11 cellular contexts compared by ENCODE assay signal in the genomic region with DNA sequence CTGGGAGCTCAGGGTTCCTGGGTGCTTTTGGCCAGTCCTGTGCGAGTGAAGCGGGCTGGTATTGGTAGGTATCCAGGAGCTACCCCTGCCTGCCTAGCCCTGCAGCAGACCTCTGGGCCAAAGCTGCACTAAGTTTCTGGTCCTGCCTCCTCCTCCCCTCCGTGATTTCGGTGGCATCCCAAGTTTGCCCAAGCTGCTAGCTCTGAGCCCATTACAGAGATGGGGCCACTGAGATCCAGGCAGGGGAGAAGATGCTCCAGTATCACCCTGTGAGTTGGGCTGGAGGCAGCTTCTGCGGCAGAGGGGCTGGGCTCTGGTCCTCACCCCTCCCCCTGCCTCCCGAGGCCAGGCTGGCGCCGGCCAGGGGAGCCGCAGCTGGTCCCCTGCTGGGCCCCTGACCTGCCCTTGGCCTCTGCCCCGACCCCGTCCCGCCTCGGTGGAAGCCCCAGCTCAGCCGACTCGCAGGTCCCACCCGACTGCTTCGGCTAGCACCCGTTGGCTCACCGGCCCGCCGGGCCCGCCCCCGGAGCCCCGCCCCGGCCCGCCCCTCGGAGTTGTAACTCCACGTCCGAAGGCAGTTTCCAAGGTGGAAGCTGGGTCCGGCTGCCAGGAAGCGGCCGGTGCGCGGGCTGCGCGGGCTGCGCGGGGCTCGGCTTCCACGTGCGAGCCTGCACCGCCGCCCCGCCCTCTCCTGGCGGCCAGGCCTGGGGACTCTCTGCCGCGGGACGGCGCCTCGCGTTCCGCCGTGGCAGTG. TPM values are rescaled to one million over a fixed set of nuclear protein-coding genes. Genes with fewer than 3 reads are reported as not detected.
A peak's percentile ranks its signal among the peaks of the same experiment; 100 is the strongest.
DNase-seq lines count a peak whose midpoint lies in the region; ATAC-seq, FAIRE-seq and TF ChIP-seq lines count a peak whose summit lies in the region.
"Had no signal": no experiment of that assay in that cellular context is flagged by ENCODE, and none has a peak within 500 bp of the region (broad histone marks: within the 10 kb centered on the region; RNA-seq: fewer than 3 reads in every experiment).

A gene with protein sequence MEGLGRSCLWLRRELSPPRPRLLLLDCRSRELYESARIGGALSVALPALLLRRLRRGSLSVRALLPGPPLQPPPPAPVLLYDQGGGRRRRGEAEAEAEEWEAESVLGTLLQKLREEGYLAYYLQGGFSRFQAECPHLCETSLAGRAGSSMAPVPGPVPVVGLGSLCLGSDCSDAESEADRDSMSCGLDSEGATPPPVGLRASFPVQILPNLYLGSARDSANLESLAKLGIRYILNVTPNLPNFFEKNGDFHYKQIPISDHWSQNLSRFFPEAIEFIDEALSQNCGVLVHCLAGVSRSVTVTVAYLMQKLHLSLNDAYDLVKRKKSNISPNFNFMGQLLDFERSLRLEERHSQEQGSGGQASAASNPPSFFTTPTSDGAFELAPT (plus strand): TSS at position 584 of the 754 bp plus-strand sequence. CDS start 751 bp downstream, outside the sequence.

- no peak for DNase-seq in stimulated activated naive CD8-positive, alpha-beta T cell treated with anti-CD3 and anti-CD28 coated beads, Interleukin-15, amount 100 ng/mL, for 72 hours
- no peak for DNase-seq in stimulated activated naive CD8-positive, alpha-beta T cell treated with anti-CD3 and anti-CD28 coated beads, Interleukin-15, Interleukin-2, amounts not matched to agents 100 U/mL and 50 U/mL, for 24 hours
- DNase-seq in activated CD8-positive, alpha-beta memory T cell treated with anti-CD3 and anti-CD28 coated beads, Interleukin-2, amount 50 U/mL, for 48 hours: peak; percentile 52
- DNase-seq in keratinocyte (ENCODE audit: low read depth, low spot score) (no peak), OCI-M2 (lab: John Stamatoyannopoulos, UW; ENCODE audit: unreplicated experiment) (no peak), HFFc6 (no peak), NCI-H187 (lab: John Stamatoyannopoulos, UW) (no peak)
- DNase-seq: OCI-M1 had no signal

- H3K27ac Mint-ChIP-seq in stimulated activated naive CD8-positive, alpha-beta T cell treated with anti-CD3 and anti-CD28 coated beads, Interleukin-15, amount 100 ng/mL, for 72 hours: no peak within 1 kb of the TSS
- no peak within 1 kb of the TSS for H3K27ac Mint-ChIP-seq in HFFc6

- dilution Hi-C loops in keratinocyte (cut with MboI; ENCODE audit: extremely low pct_ligation_motif_present, low sequenced_read_pairs): no loop called here

- ATAC-seq in stimulated activated naive CD8-positive, alpha-beta T cell treated with anti-CD3 and anti-CD28 coated beads, Interleukin-15, amount 100 ng/mL, for 72 hours: no peak
- no peak for ATAC-seq in stimulated activated naive CD8-positive, alpha-beta T cell treated with anti-CD3 and anti-CD28 coated beads, Interleukin-15, Interleukin-2, amounts not matched to agents 100 U/mL and 50 U/mL, for 24 hours
- ATAC-seq in GM18909 (IDR thresholded peaks at IDR 0.05; ENCODE audit: poor library complexity, unreplicated experiment): no peak

- peak within 1 kb of the TSS; percentile 45 to 61 for H3K4me3 Mint-ChIP-seq in stimulated activated naive CD8-positive, alpha-beta T cell treated with anti-CD3 and anti-CD28 coated beads, Interleukin-15, amount 100 ng/mL, for 72 hours
- H3K4me3 Mint-ChIP-seq in HFFc6: no peak within 1 kb of the TSS

- H3K36me3 ChIP-seq in keratinocyte (ENCODE audit: control insufficient read depth in 2 of 2, extremely low read depth in 1 of 2, insufficient read depth in 2 of 2, low read length in 2 of 2): no peaks in the 10 kb centered on the region

- H3K9me1 ChIP-seq in keratinocyte (ENCODE audit: control insufficient read depth, extremely low read depth, insufficient read depth, low read length): no peaks in the 10 kb centered on the region

- no peak within 1 kb of the TSS for H2AFZ ChIP-seq in keratinocyte (ENCODE audit: control insufficient read depth, low read length)

- FAIRE-seq in keratinocyte (lab: Jason Lieb, UNC): no peak
- FAIRE-seq: GM18507 had no signal

- peaks cover 1% of the 10 kb centered on the region for H3K9me3 ChIP-seq in keratinocyte (ENCODE audit: control insufficient read depth, low read depth, low read length)

- H3K27me3 ChIP-seq in keratinocyte (ENCODE audit: control insufficient read depth, extremely low read depth, insufficient read depth, low read length): peaks cover 49% of the 10 kb centered on the region

- H3K9ac ChIP-seq in keratinocyte (ENCODE audit: control insufficient read depth, extremely low read depth, insufficient read depth, low read length): no peak within 1 kb of the TSS

- peaks cover 19% of the 10 kb centered on the region for H3K4me1 Mint-ChIP-seq in stimulated activated naive CD8-positive, alpha-beta T cell treated with anti-CD3 and anti-CD28 coated beads, Interleukin-15, amount 100 ng/mL, for 72 hours
- H3K4me1 Mint-ChIP-seq in HFFc6 (ENCODE audit: low read depth): no peaks in the 10 kb centered on the region

- no peaks in the 10 kb centered on the region for H4K20me1 ChIP-seq in keratinocyte (ENCODE audit: control insufficient read depth, extremely low read depth, insufficient read depth, low read length)

- H3K4me1 ChIP-seq in keratinocyte (ENCODE audit: control insufficient read depth, extremely low read depth, insufficient read depth, low read length): peaks cover 7% of the 10 kb centered on the region

- H3K27ac ChIP-seq in keratinocyte (ENCODE audit: control insufficient read depth, insufficient read depth, low read length): no peak within 1 kb of the TSS
- H3K27ac ChIP-seq: epithelial cell of prostate had no signal

- peak within 1 kb of the TSS; percentile 54 for H3K4me2 ChIP-seq in keratinocyte (ENCODE audit: control insufficient read depth, extremely low read depth, insufficient read depth, low read depth, low read length)

- no peak within 1 kb of the TSS for H3K4me3 ChIP-seq in keratinocyte (ENCODE audit: control insufficient read depth in 2 of 3, extremely low read depth in 1 of 3, insufficient read depth in 2 of 3, low read depth in 1 of 3, low read length in 3 of 3)

- H3K27me3 Mint-ChIP-seq in stimulated activated naive CD8-positive, alpha-beta T cell treated with anti-CD3 and anti-CD28 coated beads, Interleukin-15, amount 100 ng/mL, for 72 hours: peaks cover 62% of the 10 kb centered on the region
- peaks cover 9% of the 10 kb centered on the region for H3K27me3 Mint-ChIP-seq in HFFc6 (ENCODE audit: insufficient read depth)

- H3K9me3 Mint-ChIP-seq in stimulated activated naive CD8-positive, alpha-beta T cell treated with anti-CD3 and anti-CD28 coated beads, Interleukin-15, amount 100 ng/mL, for 72 hours: no peaks in the 10 kb centered on the region
- H3K9me3 Mint-ChIP-seq in HFFc6: no peaks in the 10 kb centered on the region

- no peaks in the 10 kb centered on the region for H3K36me3 Mint-ChIP-seq in HFFc6 (ENCODE audit: low read depth)

- no peak for TF ChIP-seq CTCF in keratinocyte (optimal IDR thresholded peaks at IDR 0.05 in 1 of 3, IDR thresholded peaks at IDR 0.05 in 1 of 3, conservative IDR thresholded peaks at IDR 0.05 in 1 of 3; ENCODE audit: extremely low read depth in 1 of 3, insufficient read depth in 2 of 3, low read length in 3 of 3)
- no peak for TF ChIP-seq CTCF in HFFc6 (IDR thresholded peaks at IDR 0.05)

- H3K79me2 ChIP-seq in keratinocyte (ENCODE audit: control insufficient read depth, insufficient read depth, low read length): no peaks in the 10 kb centered on the region

RNA-seq across cellular contexts. Expression of the gene that starts here (rescaled TPM):
- polyA plus RNA-seq in keratinocyte: 0.47 to 0.57 TPM (median 0.50 TPM) in 3 replicates
- not detected for polyA plus RNA-seq in keratinocyte (2011; ENCODE audit: low read depth)
- polyA plus RNA-seq in keratinocyte (2011; cell fraction: cytosol; rRNA removed): 0.16 and 0.55 TPM in 2 replicates
- polyA plus RNA-seq in keratinocyte (2011; cell fraction: nucleus; rRNA removed): 0.57 and 0.65 TPM in 2 replicates
- 0.81 TPM in 1 of 2 replicates, not detected in the other for polyA plus RNA-seq in keratinocyte (2012; ENCODE audit: low replicate concordance)
- 0.20 to 0.89 TPM (median 0.77 TPM) in 3 replicates for polyA minus RNA-seq in keratinocyte
- 3.3 TPM for polyA minus RNA-seq in keratinocyte (2011; cell fraction: cytosol; rRNA and poly(A)+ RNA removed)
- polyA minus RNA-seq in keratinocyte (2011; cell fraction: nucleus; rRNA and poly(A)+ RNA removed): 0.32 TPM in 1 of 2 replicates, not detected in the other
- not detected for total RNA-seq in HFFc6 (2021; fragmentation: NEBNext Ultra II Directional; extraction: Animal tissue kit (Norgen Biotek cat#: 25700))
